ENCODE assay signal across 9 cellular contexts in genomic region chr4:5890063-5890727, GRCh38. TPM values are rescaled to one million over a fixed set of nuclear protein-coding genes. Genes with fewer than 3 reads are reported as not detected.
A peak's percentile ranks its signal among the peaks of the same experiment; 100 is the strongest.
DNase-seq lines count a peak whose midpoint lies in the region; ATAC-seq, FAIRE-seq and TF ChIP-seq lines count a peak whose summit lies in the region.
"Had no signal": no experiment of that assay in that cellular context is flagged by ENCODE, and none has a peak within 500 bp of the region (broad histone marks: within the 10 kb centered on the region; RNA-seq: fewer than 3 reads in every experiment).

No MANE protein-coding gene starts in this region.

- DNase-seq in H7, result peak; percentile 96
- peak; percentile 88 for DNase-seq in NCI-H2227 treated with DMSO at 0.1 percent for 48 hours (lab: John Stamatoyannopoulos, UW)
- DNase-seq in pons (ENCODE audit: low spot score), result peak; percentile 36
- DNase-seq in left colon, result no peak
- no peak for DNase-seq in glomerular visceral epithelial cell (ENCODE audit: extremely low spot score)
- no peak for DNase-seq in activated effector memory CD4-positive, alpha-beta T cell treated with Interleukin-2 at 50 U/mL for 16 hours
- DNase-seq in kidney, result no peak

- intact Hi-C loops in left colon (cut with DNase I, micrococcal nuclease) (no loop called here), kidney (cut with DNase I) (no loop called here)

- H3K27ac ChIP-seq in kidney (ENCODE audit: low read depth in 2 of 2, low read length in 2 of 2), result no peak overlapping the region

- no peaks in the 10 kb centered on the region for H3K9me3 ChIP-seq in endocrine pancreas (ENCODE audit: control insufficient read depth, low read length)
- no peaks in the 10 kb centered on the region for H3K9me3 ChIP-seq in kidney (ENCODE audit: control insufficient read depth in 1 of 2, low read length in 2 of 2)

- H3K4me3 ChIP-seq in H7 (ENCODE audit: insufficient read depth, low read depth, low read length) (peak overlapping the region; percentile 58), endocrine pancreas (ENCODE audit: control insufficient read depth, insufficient read depth, low read length) (peak overlapping the region; percentile 20), kidney (ENCODE audit: low read length in 2 of 2) (no peak overlapping the region)

- no peak for TF ChIP-seq CTCF in kidney (IDR thresholded peaks at IDR 0.05; ENCODE audit: borderline replicate concordance, extremely low read depth, insufficient read depth)

- H3K9ac ChIP-seq in endocrine pancreas (ENCODE audit: control insufficient read depth, insufficient read depth, low read length) (peak overlapping the region; percentile 80), kidney (ENCODE audit: low read length in 2 of 2) (no peak overlapping the region)

- H3K36me3 ChIP-seq in H7 (replicated peaks; ENCODE audit: control insufficient read depth, insufficient read depth, low read length) (no peaks in the 10 kb centered on the region), endocrine pancreas (ENCODE audit: control insufficient read depth, insufficient read depth, low read length) (no peaks in the 10 kb centered on the region), kidney (ENCODE audit: control insufficient read depth in 1 of 2, insufficient read depth in 2 of 2, low read length in 2 of 2) (no peaks in the 10 kb centered on the region)

- H3K4me1 ChIP-seq in endocrine pancreas (ENCODE audit: control insufficient read depth, insufficient read depth, low read length), result no peaks in the 10 kb centered on the region
- no peaks in the 10 kb centered on the region for H3K4me1 ChIP-seq in kidney (ENCODE audit: control insufficient read depth in 1 of 2, insufficient read depth in 1 of 2, low read depth in 1 of 2, low read length in 2 of 2)

- H3K27me3 ChIP-seq in H7 (ENCODE audit: control insufficient read depth, insufficient read depth, low read length) (peaks cover 46% of the 10 kb centered on the region), endocrine pancreas (ENCODE audit: control insufficient read depth, insufficient read depth, low read length) (no peaks in the 10 kb centered on the region)

- no peak for ATAC-seq in left colon

- no peak for FAIRE-seq in kidney (lab: Jason Lieb, UNC)
- FAIRE-seq: GM18507 had no signal

RNA-seq across cellular contexts. Expression of gene CRMP1, which starts 2.7 kb away (rescaled TPM):
- 101 and 106 TPM in 2 replicates for total RNA-seq in H7 (2014; rRNA removed; shearing (Covaris generic))
- total RNA-seq in left colon (1 to 10 TPM in 1 of 2 donors, under 1 TPM in 1; 0.37 to 1.2 TPM), kidney (0.66 TPM)
- polyA plus RNA-seq in kidney (ENCODE audit: insufficient read depth, low read depth, low replicate concordance), result 0.26 TPM

Comparison
In these comparisons a context has a peak if more than half of its experiments do, and no peak if none do; other contexts are left out.
1. DNase-seq: peak in H7 (single experiment), NCI-H2227 treated with DMSO at 0.1 percent for 48 hours (single experiment) and pons (single experiment); none in left colon (0 of 2), glomerular visceral epithelial cell (single experiment), activated effector memory CD4-positive, alpha-beta T cell treated with Interleukin-2 at 50 U/mL for 16 hours (single experiment) and kidney (single experiment).
2. H3K4me3 ChIP-seq: peak in H7 (single experiment) and endocrine pancreas (single experiment); none in kidney (0 of 2).
3. RNA of gene CRMP1, which starts 2.7 kb away (total RNA-seq): 101 to 106 TPM in H7; 0.37 to 1.2 TPM in left colon and 0.66 TPM in kidney (single experiment); every median in the first group is over 10 times any median in the second.